In the genomic region with DNA sequence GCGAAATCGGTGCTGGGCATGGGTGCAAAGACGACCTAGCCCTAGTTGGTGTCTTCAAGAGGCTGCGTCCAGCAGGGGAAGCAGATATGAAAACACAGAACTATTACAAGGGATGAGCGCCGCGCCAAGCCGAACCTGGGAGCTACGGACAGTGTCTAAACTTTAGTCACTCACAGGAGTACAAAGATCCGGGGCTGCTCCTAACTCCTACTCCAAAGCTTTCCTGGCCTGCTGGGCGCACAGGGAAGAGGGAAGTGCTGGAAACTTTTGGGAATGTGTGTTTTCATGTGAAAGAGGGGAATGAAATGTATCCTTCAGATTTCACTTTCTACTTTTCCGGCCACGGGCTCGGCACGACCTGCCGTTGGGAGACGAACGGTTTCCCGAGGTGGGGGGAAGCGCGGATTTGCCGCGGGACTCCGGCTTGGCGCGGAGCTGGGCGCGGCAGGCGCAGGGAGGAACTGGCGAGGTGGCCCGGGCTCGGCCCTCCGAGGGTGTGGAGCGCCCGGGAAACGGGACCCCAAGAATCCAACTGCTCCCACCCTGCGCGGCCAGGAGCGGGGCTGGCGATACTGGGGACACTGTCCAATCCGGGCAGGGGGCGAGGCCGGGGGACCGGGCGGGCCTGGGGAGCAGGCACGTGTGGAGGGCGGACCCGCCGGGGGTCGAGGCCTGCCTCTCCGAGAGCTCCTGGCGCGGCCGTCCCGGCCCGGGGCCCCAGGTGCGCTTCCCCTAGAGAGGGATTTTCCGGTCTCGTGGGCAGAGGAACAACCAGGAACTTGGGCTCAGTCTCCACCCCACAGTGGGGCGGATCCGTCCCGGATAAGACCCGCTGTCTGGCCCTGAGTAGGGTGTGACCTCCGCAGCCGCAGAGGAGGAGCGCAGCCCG, we compare ENCODE assay signal across 8 cellular contexts. TPM values are rescaled to one million over a fixed set of nuclear protein-coding genes. Genes with fewer than 3 reads are reported as not detected.
DNase-seq lines count a peak whose midpoint lies in the region; ATAC-seq and TF ChIP-seq lines count a peak whose summit lies in the region.

A gene (plus strand): TSS at position 854 of the 889 bp plus-strand sequence. CDS start 39,432 bp downstream, outside the sequence.

- no peaks in the 10 kb centered on the region for H3K36me3 Mint-ChIP-seq in activated naive CD8-positive, alpha-beta T cell

- H3K9ac ChIP-seq in HUES6 (ENCODE audit: low read length): peak within 1 kb of the TSS; percentile 70

- peaks cover 11% of the 10 kb centered on the region for H3K4me1 Mint-ChIP-seq in activated naive CD8-positive, alpha-beta T cell (ENCODE audit: low read depth)

- H3K27me3 ChIP-seq in HUES6 (ENCODE audit: control insufficient read depth, insufficient read depth, low read length) (peaks cover 9% of the 10 kb centered on the region), uterus (no peaks in the 10 kb centered on the region)

- intact Hi-C loops in Right ventricle myocardium superior (cut with DNase I): no loop called here
- intact Hi-C loops in posterior vena cava (cut with DNase I): loop anchor here in 1 of 2 donors (5.0 kb wide), 1 partner anchor 56 kb away; no protein-coding TSS in a partner anchor
- intact Hi-C loops in uterus (cut with DNase I; ENCODE audit: low total_unique reads): no loop called here

- DNase-seq in DMS53 treated with DMSO at 0.1 percent for 48 hours (lab: John Stamatoyannopoulos, UW; ENCODE audit: unreplicated experiment): peak; percentile 71
- peak; percentile 78 for DNase-seq in SKM-1 (lab: John Stamatoyannopoulos, UW; ENCODE audit: unreplicated experiment)
- peak; percentile 89 for DNase-seq in Right ventricle myocardium superior
- DNase-seq in posterior vena cava (ENCODE audit: low spot score): peak; percentile 94
- peak; percentile 84 to 85 for DNase-seq in uterus

- H3K9me3 Mint-ChIP-seq in activated naive CD8-positive, alpha-beta T cell (ENCODE audit: low read depth): no peaks in the 10 kb centered on the region

- peak; percentile 86 to 87 for TF ChIP-seq POLR2A in uterus (IDR thresholded peaks at IDR 0.05)

- H3K9me3 ChIP-seq in HUES6 (ENCODE audit: control insufficient read depth, insufficient read depth, low read depth, low read length): no peaks in the 10 kb centered on the region
- H3K9me3 ChIP-seq in uterus: no peaks in the 10 kb centered on the region

- H3K36me3 ChIP-seq in HUES6 (ENCODE audit: control insufficient read depth, insufficient read depth, low read length) (no peaks in the 10 kb centered on the region), uterus (no peaks in the 10 kb centered on the region)

- peak; percentile 85 for ATAC-seq in GM21447 (IDR thresholded peaks at IDR 0.05; ENCODE audit: unreplicated experiment)
- ATAC-seq in Right ventricle myocardium superior (ENCODE audit: poor library complexity): peak; percentile 95

- peak within 1 kb of the TSS; percentile 95 for H3K4me3 Mint-ChIP-seq in activated naive CD8-positive, alpha-beta T cell

- TF ChIP-seq CTCF in uterus (IDR thresholded peaks at IDR 0.05): peak in 3 of 4 experiments; percentile 16 to 42 (median 42)

- H3K27ac ChIP-seq in HUES6 (ENCODE audit: low read depth, low read length): peak within 1 kb of the TSS; percentile 57; the same call in 1 of the 2 replicates
- H3K27ac ChIP-seq in uterus: peak within 1 kb of the TSS; percentile 93 to 96

- no peaks in the 10 kb centered on the region for H3K27me3 Mint-ChIP-seq in activated naive CD8-positive, alpha-beta T cell

- H3K27ac Mint-ChIP-seq in activated naive CD8-positive, alpha-beta T cell: peak within 1 kb of the TSS; percentile 95

- peaks cover 13% of the 10 kb centered on the region for H3K4me1 ChIP-seq in HUES6 (ENCODE audit: control insufficient read depth, insufficient read depth, low read length)
- H3K4me1 ChIP-seq in uterus: peaks cover 0 to 4% of the 10 kb centered on the region in 2 donors

- H3K4me3 ChIP-seq in HUES6 (ENCODE audit: low read depth, low read length): peak within 1 kb of the TSS; percentile 65
- H3K4me3 ChIP-seq in uterus: peak within 1 kb of the TSS; percentile 75 to 86

RNA-seq across cellular contexts. Expression of the gene that starts here (rescaled TPM):
- total RNA-seq in Right ventricle myocardium superior: 22.5 TPM
- total RNA-seq in posterior vena cava: 10 to 100 TPM; 90.8 to 92.2 TPM
- total RNA-seq in uterus: 10 to 100 TPM; 17.4 to 78.5 (median 32.4) TPM

Comparison
In these comparisons a context has a peak if more than half of its experiments do, and no peak if none do; other contexts are left out.
1. Peak in every context shown above with its lines: DNase-seq, ATAC-seq, H3K4me3 ChIP-seq and H3K27ac ChIP-seq.